ENCODE assay signal across 6 cellular contexts in the genomic region with DNA sequence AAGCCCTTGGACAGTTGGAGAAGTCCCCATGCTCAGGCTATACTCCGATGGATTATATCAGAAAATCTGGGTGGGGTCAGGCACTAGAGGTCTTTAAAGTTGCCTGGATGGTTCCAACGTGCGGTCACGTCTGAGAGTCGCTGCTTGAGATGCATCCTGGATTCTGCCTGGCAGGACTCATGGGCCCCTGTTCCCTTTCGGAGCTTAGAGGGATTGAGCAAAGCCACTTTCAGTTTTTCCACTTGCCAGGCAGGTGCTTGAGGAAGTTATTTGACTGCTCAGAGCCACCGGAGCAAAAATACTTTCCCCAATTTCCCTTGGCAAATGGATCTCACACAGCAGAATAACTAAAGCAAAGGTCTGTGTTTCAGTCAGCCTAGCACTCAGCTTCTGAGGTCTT.
"Had no signal": no experiment of that assay in that cellular context is flagged by ENCODE, and none has a peak within 500 bp of the region (broad histone marks: within the 10 kb centered on the region; RNA-seq: fewer than 3 reads in every experiment).

No MANE protein-coding gene starts in this region.

- ATAC-seq: HepG2 had no signal

- H3K4me3 ChIP-seq: GM23248 had no signal

- DNase-seq: GM23248, H9, HCEC 1CT, KBM-7 had no signal

- H3K27ac ChIP-seq: GM23248, HL-60 had no signal
